ENCODE assay signal across 9 cellular contexts in genomic region chr17:51154176-51154575, GRCh38. TPM values are rescaled to one million over a fixed set of nuclear protein-coding genes. Genes with fewer than 3 reads are reported as not detected.
DNase-seq lines count a peak whose midpoint lies in the region; ATAC-seq and TF ChIP-seq lines count a peak whose summit lies in the region.
"Had no signal": no experiment of that assay in that cellular context is flagged by ENCODE, and none has a peak within 500 bp of the region (broad histone marks: within the 10 kb centered on the region; RNA-seq: fewer than 3 reads in every experiment).

No MANE protein-coding gene starts in this region.

- H3K4me3 ChIP-seq in GM08714 (ENCODE audit: low read length): peak overlapping the region; percentile 97
- peak overlapping the region; percentile 88 for H3K4me3 ChIP-seq in psoas muscle

- intact Hi-C loops in psoas muscle (cut with DNase I): loop anchor here (5.0 to 10.0 kb wide), 2 partner anchors 152 to 289 kb away; partner anchors contain the start of gene TOB1 (in 1 of the 2)

- no peaks in the 10 kb centered on the region for H3K27me3 ChIP-seq in psoas muscle (ENCODE audit: insufficient read depth in 3 of 3, low read length in 2 of 3)

- peak overlapping the region; percentile 83 for H3K27ac ChIP-seq in psoas muscle

- no peak for TF ChIP-seq POLR2A in erythroblast (IDR thresholded peaks at IDR 0.05; ENCODE audit: low read length)

- H3K9me3 ChIP-seq in psoas muscle: no peaks in the 10 kb centered on the region

- WGBS in psoas muscle, 3 donors: 12 to 17% (median 13%) methylated on average over 6 of the region's 6 CpGs

- peak; percentile 42 for DNase-seq in NCI-H69 (lab: John Stamatoyannopoulos, UW)
- DNase-seq in erythroblast (lab: John Stamatoyannopoulos, UW): peak; percentile 45 to 52
- DNase-seq in psoas muscle: no peak
- no peak for DNase-seq in stimulated activated CD4-positive, alpha-beta T cell treated with anti-CD3 and anti-CD28 coated beads, Interleukin-2, amount 100 ng/mL, for 24 hours
- DNase-seq in KG1 (lab: John Stamatoyannopoulos, UW): no peak
- no peak for DNase-seq in activated naive CD4-positive, alpha-beta T cell (lab: John Stamatoyannopoulos, UW)
- DNase-seq in GM20000 (ENCODE audit: low spot score): no peak
- DNase-seq: activated effector memory CD4-positive, alpha-beta T cell treated with anti-CD3 and anti-CD28 coated beads, Interleukin-2, amount 50 U/mL, for 16 hours had no signal

- TF ChIP-seq CTCF in psoas muscle (IDR thresholded peaks at IDR 0.05) (no peak), GM20000 (IDR thresholded peaks at IDR 0.05; ENCODE audit: extremely low read depth, missing control alignments) (no peak)

- H3K4me1 ChIP-seq in psoas muscle: peaks cover 5% of the 10 kb centered on the region

- peak in 2 of 4 donors; percentile 0 to 3 for ATAC-seq in psoas muscle

- H3K36me3 ChIP-seq in psoas muscle (ENCODE audit: insufficient read depth in 1 of 2, low read depth in 1 of 2): peaks cover 9 to 39% of the 10 kb centered on the region in 2 donors

RNA-seq across cellular contexts. Expression of gene NME1, which starts 0.8 kb away (rescaled TPM):
- total RNA-seq in psoas muscle: 10 to 100 TPM; 29.3 to 75.0 (median 50.9) TPM
- polyA plus RNA-seq in psoas muscle: 100 to 1,000 TPM in 1 of 3 donors, 10 to 100 TPM in 2; 55.8 to 328 (median 71.1) TPM

RNA-seq across cellular contexts. Expression of gene NME2, which starts 12.0 kb away (rescaled TPM):
- 100 to 1,000 TPM; 334 to 550 (median 422) TPM for total RNA-seq in psoas muscle
- 1,000 to 10,000 TPM in 1 of 3 donors, 100 to 1,000 TPM in 2; 607 to 1,336 (median 718) TPM for polyA plus RNA-seq in psoas muscle

RNA-seq across cellular contexts. Expression of gene SPAG9, which starts 33.5 kb away (rescaled TPM):
- 100 to 1,000 TPM in 3 of 4 donors, 10 to 100 TPM in 1; 82.1 to 133 (median 121) TPM for total RNA-seq in psoas muscle
- polyA plus RNA-seq in psoas muscle: 10 to 100 TPM; 34.8 to 92.1 (median 54.1) TPM

Comparison
In these comparisons a context has a peak if more than half of its experiments do, and no peak if none do; other contexts are left out.
1. DNase-seq: peak in NCI-H69 (single experiment) and erythroblast (2 of 2); none in psoas muscle (0 of 2), stimulated activated CD4-positive, alpha-beta T cell treated with anti-CD3 and anti-CD28 coated beads, Interleukin-2, amount 100 ng/mL, for 24 hours (0 of 2), KG1 (single experiment), activated naive CD4-positive, alpha-beta T cell (0 of 4) and GM20000 (single experiment).